12 cellular contexts compared by ENCODE assay signal in genomic region chr16:65975049-65975708, GRCh38.
A peak's percentile ranks its signal among the peaks of the same experiment; 100 is the strongest.
DNase-seq lines count a peak whose midpoint lies in the region; ATAC-seq lines count a peak whose summit lies in the region.
"Had no signal": no experiment of that assay in that cellular context is flagged by ENCODE, and none has a peak within 500 bp of the region (broad histone marks: within the 10 kb centered on the region; RNA-seq: fewer than 3 reads in every experiment).

No MANE protein-coding gene starts in this region.

- H3K27ac ChIP-seq in SJSA1, result peak overlapping the region; percentile 1
- H3K27ac ChIP-seq: parathyroid adenoma, uterus had no signal

- no peaks in the 10 kb centered on the region for H3K27me3 ChIP-seq in SJSA1 (replicated peaks)
- H3K27me3 ChIP-seq: uterus had no signal

- no peak overlapping the region for H3K4me3 ChIP-seq in SJSA1
- H3K4me3 ChIP-seq: uterus had no signal

- H3K4me1 ChIP-seq in SJSA1 (replicated peaks), result peaks cover 7% of the 10 kb centered on the region
- H3K4me1 ChIP-seq: uterus had no signal

- no peaks in the 10 kb centered on the region for H3K36me3 ChIP-seq in SJSA1
- H3K36me3 ChIP-seq: uterus had no signal

- peak; percentile 15 for DNase-seq in AG08396 (ENCODE audit: low spot score)
- DNase-seq in H4 (ENCODE audit: low spot score), result peak; percentile 55
- DNase-seq in SJSA1 (ENCODE audit: low read depth in 1 of 2, low spot score in 2 of 2), result peak; percentile 46 to 66
- DNase-seq in fibroblast of peridontal ligament (ENCODE audit: extremely low read depth), result peak; percentile 70
- no peak for DNase-seq in NCI-H2227 (lab: John Stamatoyannopoulos, UW; ENCODE audit: unreplicated experiment)
- DNase-seq: dermis blood vessel endothelial cell, DMS79, uterus had no signal

- peaks cover 2% of the 10 kb centered on the region; the same call in 1 of the 2 replicates for H3K9me3 ChIP-seq in SJSA1 (replicated peaks)
- H3K9me3 ChIP-seq: uterus had no signal

- ATAC-seq in HG02938 (IDR thresholded peaks at IDR 0.05; ENCODE audit: unreplicated experiment) (no peak), GM19324 (IDR thresholded peaks at IDR 0.05; ENCODE audit: low FRiP score, unreplicated experiment) (no peak), HG03135 (IDR thresholded peaks at IDR 0.05; ENCODE audit: unreplicated experiment) (no peak)
